20 cellular contexts compared by ENCODE assay signal in the genomic region with DNA sequence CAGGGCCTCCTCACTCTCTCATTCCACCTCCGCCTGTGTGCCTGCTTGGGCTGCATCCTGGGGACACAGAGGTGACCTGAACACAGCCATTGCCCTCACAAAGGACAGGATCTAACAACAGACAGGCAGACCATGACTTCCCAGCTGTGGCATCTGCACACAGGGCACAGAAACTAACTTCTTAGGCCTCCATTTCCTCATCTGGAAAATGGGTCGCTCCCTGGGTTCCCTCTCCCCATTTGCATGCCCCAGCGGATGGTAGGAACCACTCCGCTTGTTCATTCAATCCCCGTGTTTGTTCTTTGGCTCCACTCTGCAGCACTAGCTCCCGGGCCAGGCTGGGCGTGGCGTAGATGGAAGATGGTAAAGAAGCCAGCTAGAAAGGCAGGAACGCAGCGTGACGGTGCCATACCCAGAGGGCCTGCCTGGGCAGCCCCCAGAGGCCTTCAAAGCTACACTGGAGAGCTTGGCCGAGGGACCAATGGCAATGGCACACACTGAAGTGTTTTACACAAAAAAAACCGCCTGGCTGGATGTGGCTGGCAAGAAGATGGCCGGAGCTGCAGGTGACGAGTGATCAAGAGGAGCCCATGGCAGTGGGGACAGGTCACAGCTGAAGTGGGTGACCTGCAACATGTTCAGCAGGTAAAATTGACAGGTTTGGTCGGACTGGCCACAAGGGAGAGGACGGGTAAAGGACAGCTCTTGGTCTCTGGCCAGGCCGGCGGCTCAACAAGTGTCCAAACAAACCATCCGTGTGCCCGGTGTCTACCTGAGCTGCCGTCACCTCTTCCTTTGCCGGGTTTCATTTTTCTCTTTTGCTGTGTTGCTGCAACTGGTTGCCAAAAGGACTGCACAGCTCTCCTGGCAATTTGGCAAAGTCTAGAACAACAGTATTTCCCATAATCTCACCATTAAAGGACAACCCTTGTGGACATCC.
A peak's percentile ranks its signal among the peaks of the same experiment; 100 is the strongest.
DNase-seq lines count a peak whose midpoint lies in the region; ATAC-seq, FAIRE-seq and TF ChIP-seq lines count a peak whose summit lies in the region.
"Had no signal": no experiment of that assay in that cellular context is flagged by ENCODE, and none has a peak within 500 bp of the region (broad histone marks: within the 10 kb centered on the region; RNA-seq: fewer than 3 reads in every experiment).

No MANE protein-coding gene starts in this region.

- H3K4me1 ChIP-seq in A673 (ENCODE audit: insufficient read depth, low read length, poor library complexity, severe bottlenecking): no peaks in the 10 kb centered on the region
- H3K4me1 ChIP-seq: vagina had no signal

- H3K27ac Mint-ChIP-seq in stimulated activated naive CD8-positive, alpha-beta T cell treated with anti-CD3 and anti-CD28 coated beads, Interleukin-15, amount 100 ng/mL, for 72 hours: peak overlapping the region; percentile 19 to 37
- H3K27ac Mint-ChIP-seq in activated T-helper 1 cell treated with anti-CD3 and anti-CD28 coated beads, Interleukin-12 subunit alpha, Interleukin-12 subunit beta, Interleukin-2, Interleukin-4 antibody, amounts not matched to agents 30 ng/mL and 10 ng/mL and 1 ng/mL, durations not matched to agents 14 hours and 24 hours and 36 hours: peak overlapping the region; percentile 6
- H3K27ac Mint-ChIP-seq: activated B cell treated with CpG ODN at 0.5 μM for 24 hours had no signal

- H3K4me1 Mint-ChIP-seq in stimulated activated naive CD8-positive, alpha-beta T cell treated with anti-CD3 and anti-CD28 coated beads, Interleukin-15, amount 100 ng/mL, for 72 hours: peaks cover 39% of the 10 kb centered on the region
- H3K4me1 Mint-ChIP-seq in activated T-helper 1 cell treated with anti-CD3 and anti-CD28 coated beads, Interleukin-12 subunit alpha, Interleukin-12 subunit beta, Interleukin-2, Interleukin-4 antibody, amounts not matched to agents 30 ng/mL and 10 ng/mL and 1 ng/mL, durations not matched to agents 14 hours and 24 hours and 36 hours (ENCODE audit: low read depth): peaks cover 49% of the 10 kb centered on the region

- H3K27me3 ChIP-seq in A673 (replicated peaks; ENCODE audit: insufficient read depth, low read depth, low read length, poor library complexity): no peaks in the 10 kb centered on the region
- H3K27me3 ChIP-seq: vagina had no signal

- no peaks in the 10 kb centered on the region for H3K9me3 Mint-ChIP-seq in stimulated activated naive CD8-positive, alpha-beta T cell treated with anti-CD3 and anti-CD28 coated beads, Interleukin-15, amount 100 ng/mL, for 72 hours
- H3K9me3 Mint-ChIP-seq in activated T-helper 1 cell treated with anti-CD3 and anti-CD28 coated beads, Interleukin-12 subunit alpha, Interleukin-12 subunit beta, Interleukin-2, Interleukin-4 antibody, amounts not matched to agents 30 ng/mL and 10 ng/mL and 1 ng/mL, durations not matched to agents 14 hours and 24 hours and 36 hours: no peaks in the 10 kb centered on the region
- H3K9me3 Mint-ChIP-seq: activated B cell treated with CpG ODN at 0.5 μM for 24 hours had no signal

- in situ Hi-C loops in ACHN (cut with HindIII; ENCODE audit: low pct_ligation_motif_present, low pct_unique_long_range_greater_than_20kb, low sequenced_read_pairs): no loop called here

- no peak for TF ChIP-seq POLR2A in GM12892 (IDR thresholded peaks at IDR 0.05; ENCODE audit: low read depth, low read length)

- FAIRE-seq in GM12892 (lab: Jason Lieb, UNC): no peak
- FAIRE-seq: GM12891 had no signal

- H3K9me3 ChIP-seq in A673 (ENCODE audit: low read depth, low read length, poor library complexity, severe bottlenecking): no peaks in the 10 kb centered on the region
- H3K9me3 ChIP-seq: vagina had no signal

- no peak overlapping the region for H3K27ac ChIP-seq in A673 (ENCODE audit: low read depth, low read length, poor library complexity, severe bottlenecking)
- H3K27ac ChIP-seq: coronary artery, vagina had no signal

- no peaks in the 10 kb centered on the region for H3K36me3 ChIP-seq in A673 (ENCODE audit: insufficient read depth, low read length, poor library complexity, severe bottlenecking)
- H3K36me3 ChIP-seq: vagina had no signal

- no peak overlapping the region for H3K4me3 ChIP-seq in A673 (ENCODE audit: low read depth, low read length, poor library complexity, severe bottlenecking)
- H3K4me3 ChIP-seq: coronary artery, vagina had no signal

- POLR2A ChIA-PET in A673 (lab: Charles Lee; ENCODE audit: low non-redundant PET): no interaction called here

- H3K27me3 Mint-ChIP-seq in stimulated activated naive CD8-positive, alpha-beta T cell treated with anti-CD3 and anti-CD28 coated beads, Interleukin-15, amount 100 ng/mL, for 72 hours: no peaks in the 10 kb centered on the region
- H3K27me3 Mint-ChIP-seq in activated T-helper 1 cell treated with anti-CD3 and anti-CD28 coated beads, Interleukin-12 subunit alpha, Interleukin-12 subunit beta, Interleukin-2, Interleukin-4 antibody, amounts not matched to agents 30 ng/mL and 10 ng/mL and 1 ng/mL, durations not matched to agents 14 hours and 24 hours and 36 hours (ENCODE audit: insufficient read depth): no peaks in the 10 kb centered on the region
- H3K27me3 Mint-ChIP-seq: activated B cell treated with CpG ODN at 0.5 μM for 24 hours had no signal

- H3K4me3 Mint-ChIP-seq in stimulated activated naive CD8-positive, alpha-beta T cell treated with anti-CD3 and anti-CD28 coated beads, Interleukin-15, amount 100 ng/mL, for 72 hours: no peak overlapping the region
- no peak overlapping the region for H3K4me3 Mint-ChIP-seq in activated T-helper 1 cell treated with anti-CD3 and anti-CD28 coated beads, Interleukin-12 subunit alpha, Interleukin-12 subunit beta, Interleukin-2, Interleukin-4 antibody, amounts not matched to agents 30 ng/mL and 10 ng/mL and 1 ng/mL, durations not matched to agents 14 hours and 24 hours and 36 hours
- H3K4me3 Mint-ChIP-seq: activated B cell treated with CpG ODN at 0.5 μM for 24 hours had no signal

- no peak for DNase-seq in stimulated activated naive CD8-positive, alpha-beta T cell treated with anti-CD3 and anti-CD28 coated beads, Interleukin-15, amount 100 ng/mL, for 72 hours
- DNase-seq in stimulated activated naive CD8-positive, alpha-beta T cell treated with anti-CD3 and anti-CD28 coated beads, Interleukin-15, Interleukin-2, amounts not matched to agents 100 U/mL and 50 U/mL, for 24 hours: no peak
- no peak for DNase-seq in activated T-helper 1 cell treated with anti-CD3 and anti-CD28 coated beads, Interleukin-12 subunit alpha, Interleukin-12 subunit beta, Interleukin-2, Interleukin-4 antibody, amounts not matched to agents 30 ng/mL and 10 ng/mL and 1 ng/mL, durations not matched to agents 14 hours and 24 hours and 36 hours (ENCODE audit: low spot score)
- DNase-seq in left colon (peak in 1 of 2 donors; percentile 26), GM12892 (ENCODE audit: insufficient read length) (no peak), A673 (ENCODE audit: low spot score) (no peak), ACHN (no peak)
- DNase-seq: activated B cell treated with CpG ODN at 0.5 μM for 24 hours, activated gamma-delta T cell, foreskin melanocyte, GF-D8, NCI-H1092, NCI-H526 treated with DMSO at 0.1 percent for 48 hours, OCI-M1, SIG-M5 had no signal

- H3K36me3 Mint-ChIP-seq in activated T-helper 1 cell treated with anti-CD3 and anti-CD28 coated beads, Interleukin-12 subunit alpha, Interleukin-12 subunit beta, Interleukin-2, Interleukin-4 antibody, amounts not matched to agents 30 ng/mL and 10 ng/mL and 1 ng/mL, durations not matched to agents 14 hours and 24 hours and 36 hours (ENCODE audit: low read depth): peaks cover 5% of the 10 kb centered on the region

- no peak for TF ChIP-seq CTCF in A673 (conservative IDR thresholded peaks at IDR 0.05; ENCODE audit: low read depth, low read length)

- no peak for ATAC-seq in stimulated activated naive CD8-positive, alpha-beta T cell treated with anti-CD3 and anti-CD28 coated beads, Interleukin-15, amount 100 ng/mL, for 72 hours
- no peak for ATAC-seq in stimulated activated naive CD8-positive, alpha-beta T cell treated with anti-CD3 and anti-CD28 coated beads, Interleukin-15, Interleukin-2, amounts not matched to agents 100 U/mL and 50 U/mL, for 24 hours
- ATAC-seq in left colon: peak; percentile 46
- no peak for ATAC-seq in GM18867 (IDR thresholded peaks at IDR 0.05; ENCODE audit: unreplicated experiment)
- ATAC-seq: sciatic nerve had no signal

- CTCF ChIA-PET in A673 (lab: Charles Lee): no interaction called here

- no TSS peak for BruUV-seq in A673 (replicated peaks; lab: Mats Ljungman, UMichigan)

- intact Hi-C loops in activated T-helper 1 cell treated with anti-CD3 and anti-CD28 coated beads, Interleukin-12 subunit alpha, Interleukin-12 subunit beta, Interleukin-2, Interleukin-4 antibody, amounts not matched to agents 30 ng/mL and 10 ng/mL and 1 ng/mL, durations not matched to agents 14 hours and 24 hours and 36 hours (cut with micrococcal nuclease): no loop called here
- intact Hi-C loops in left colon (cut with DNase I, micrococcal nuclease) (no loop called here), A673 (cut with micrococcal nuclease; ENCODE audit: unreplicated experiment) (no loop called here)
